ENCODE assay signal across 20 cellular contexts in the genomic region with DNA sequence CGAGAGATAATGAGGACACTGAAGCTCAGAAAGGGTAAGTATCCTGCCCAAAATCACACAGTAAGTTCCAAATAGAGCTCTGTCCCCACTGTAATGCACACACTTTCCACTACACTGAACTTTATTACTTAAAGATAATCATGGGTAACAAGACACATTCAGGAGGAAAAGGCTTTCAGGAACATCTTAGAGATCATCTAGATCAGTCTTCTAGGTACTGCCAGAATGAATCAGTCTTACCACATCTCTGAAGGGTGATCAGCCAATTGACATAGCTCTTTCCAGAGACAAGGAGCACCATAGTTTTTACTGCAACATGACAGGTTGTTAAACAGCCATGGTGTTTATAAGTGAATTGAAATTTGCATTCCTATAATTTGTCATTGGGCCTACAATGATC. TPM values are rescaled to one million over a fixed set of nuclear protein-coding genes. Genes with fewer than 3 reads are reported as not detected.
A peak's percentile ranks its signal among the peaks of the same experiment; 100 is the strongest.
DNase-seq lines count a peak whose midpoint lies in the region; ATAC-seq and TF ChIP-seq lines count a peak whose summit lies in the region.
"Had no signal": no experiment of that assay in that cellular context is flagged by ENCODE, and none has a peak within 500 bp of the region (broad histone marks: within the 10 kb centered on the region; RNA-seq: fewer than 3 reads in every experiment).

No MANE protein-coding gene starts in this region.

- no peak overlapping the region for H3K9ac ChIP-seq in Karpas-422 (ENCODE audit: low read length)

- H3K27me3 Mint-ChIP-seq in activated CD4-positive, alpha-beta T cell treated with anti-CD3 and anti-CD28 coated beads, Interleukin-2, amount 10 ng/mL, durations not matched to agents 24 days and 14 days: peaks cover 2% of the 10 kb centered on the region
- H3K27me3 Mint-ChIP-seq in activated naive CD8-positive, alpha-beta T cell: no peaks in the 10 kb centered on the region
- H3K27me3 Mint-ChIP-seq: CD4-positive, alpha-beta T cell had no signal

- H4K20me1 ChIP-seq in Karpas-422 (ENCODE audit: insufficient read depth, low read depth, low read length): no peaks in the 10 kb centered on the region

- peaks cover 24% of the 10 kb centered on the region for H3K4me1 Mint-ChIP-seq in activated CD4-positive, alpha-beta T cell treated with anti-CD3 and anti-CD28 coated beads, Interleukin-2, amount 10 ng/mL, durations not matched to agents 24 days and 14 days
- peaks cover 31% of the 10 kb centered on the region for H3K4me1 Mint-ChIP-seq in activated naive CD8-positive, alpha-beta T cell (ENCODE audit: low read depth)

- peak; percentile 85 for ATAC-seq in stimulated activated naive CD8-positive, alpha-beta T cell treated with anti-CD3 and anti-CD28 coated beads, Interleukin-15, Interleukin-2, amounts not matched to agents 100 U/mL and 50 U/mL, for 24 hours
- ATAC-seq: GM23338 had no signal

- no peaks in the 10 kb centered on the region for H3K9me2 ChIP-seq in Karpas-422 (replicated peaks; ENCODE audit: insufficient read depth, low read length)

- no peak overlapping the region for H3K4me2 ChIP-seq in Karpas-422 (ENCODE audit: low read depth, low read length, poor library complexity, severe bottlenecking)
- H3K4me2 ChIP-seq: GM23338 had no signal

- H3K4me3 Mint-ChIP-seq in activated CD4-positive, alpha-beta T cell treated with anti-CD3 and anti-CD28 coated beads, Interleukin-2, amount 10 ng/mL, durations not matched to agents 24 days and 14 days: no peak overlapping the region
- no peak overlapping the region for H3K4me3 Mint-ChIP-seq in activated naive CD8-positive, alpha-beta T cell
- H3K4me3 Mint-ChIP-seq: CD4-positive, alpha-beta T cell; GM23338 had no signal

- no peaks in the 10 kb centered on the region for H3K9me3 ChIP-seq in Karpas-422 (ENCODE audit: low read length)
- H3K9me3 ChIP-seq: Caco-2 had no signal

- peaks cover 8% of the 10 kb centered on the region for H3K4me1 ChIP-seq in Karpas-422 (ENCODE audit: low read length)

- no peak for TF ChIP-seq CTCF in GM13977 (IDR thresholded peaks at IDR 0.05; ENCODE audit: extremely low read depth, insufficient read depth, missing control alignments)

- H3K79me2 ChIP-seq in Karpas-422 (ENCODE audit: low read length): peaks cover 4% of the 10 kb centered on the region; the same call in 1 of the 2 replicates

- peaks cover 7% of the 10 kb centered on the region for H3K36me3 Mint-ChIP-seq in activated CD4-positive, alpha-beta T cell treated with anti-CD3 and anti-CD28 coated beads, Interleukin-2, amount 10 ng/mL, durations not matched to agents 24 days and 14 days (ENCODE audit: low read depth)
- H3K36me3 Mint-ChIP-seq in activated naive CD8-positive, alpha-beta T cell: peaks cover 15% of the 10 kb centered on the region

- no peaks in the 10 kb centered on the region for H3K36me3 ChIP-seq in Karpas-422 (ENCODE audit: insufficient read depth, low read length)

- intact Hi-C loops in activated CD4-positive, alpha-beta T cell treated with anti-CD3 and anti-CD28 coated beads, Interleukin-2, amount 10 ng/mL, durations not matched to agents 24 days and 14 days (cut with micrococcal nuclease): no loop called here

- no peak overlapping the region for H2AFZ ChIP-seq in Karpas-422 (ENCODE audit: low read length)
- H2AFZ ChIP-seq: GM23338 had no signal

- H3K27me3 ChIP-seq in Karpas-422 (ENCODE audit: low read length): no peaks in the 10 kb centered on the region

- in situ Hi-C loops in GM13977 (cut with MboI; ENCODE audit: low pct_unique_long_range_greater_than_20kb, low sequenced_read_pairs, unreplicated experiment): no loop called here

- no peak overlapping the region for H3K4me3 ChIP-seq in Karpas-422 (ENCODE audit: low read length)
- H3K4me3 ChIP-seq: GM23338 had no signal

- no peaks in the 10 kb centered on the region for H3K9me3 Mint-ChIP-seq in activated CD4-positive, alpha-beta T cell treated with anti-CD3 and anti-CD28 coated beads, Interleukin-2, amount 10 ng/mL, durations not matched to agents 24 days and 14 days
- no peaks in the 10 kb centered on the region for H3K9me3 Mint-ChIP-seq in activated naive CD8-positive, alpha-beta T cell (ENCODE audit: low read depth)
- H3K9me3 Mint-ChIP-seq: CD4-positive, alpha-beta T cell had no signal

- DNase-seq in activated CD4-positive, alpha-beta T cell treated with anti-CD3 and anti-CD28 coated beads, Interleukin-2, amount 10 ng/mL, durations not matched to agents 24 days and 14 days: no peak
- DNase-seq in activated CD4-positive, alpha-beta T cell treated with anti-CD3 and anti-CD28 coated beads for 1 hour: no peak
- peak; percentile 38 for DNase-seq in Karpas-422
- DNase-seq in stimulated activated naive CD8-positive, alpha-beta T cell treated with anti-CD3 and anti-CD28 coated beads, Interleukin-15, Interleukin-2, amounts not matched to agents 100 U/mL and 50 U/mL, for 24 hours: no peak
- no peak for DNase-seq in NOMO-1 treated with dmso at 0.1 percent for 144 hours (lab: John Stamatoyannopoulos, UW; ENCODE audit: unreplicated experiment)
- DNase-seq in DMS53 treated with DMSO at 0.1 percent for 48 hours (lab: John Stamatoyannopoulos, UW; ENCODE audit: unreplicated experiment): no peak
- DNase-seq in GM13977 (ENCODE audit: low spot score): no peak
- DNase-seq: Caco-2; CD4-positive, alpha-beta T cell; GDM1; HCEC 1CT; NCI-H1105 treated with DMSO at 0.1 percent for 48 hours; NCI-H1694; NCI-H2081 treated with DMSO at 0.1 percent for 48 hours; NCI-H510A; NCI-H748 treated with DMSO at 0.1 percent for 48 hours; OCI-M1; Right ventricle myocardium superior had no signal

- no peak overlapping the region for H3K27ac ChIP-seq in Karpas-422 (ENCODE audit: low read length)

- peak overlapping the region; percentile 29 for H3K27ac Mint-ChIP-seq in activated CD4-positive, alpha-beta T cell treated with anti-CD3 and anti-CD28 coated beads, Interleukin-2, amount 10 ng/mL, durations not matched to agents 24 days and 14 days
- H3K27ac Mint-ChIP-seq in activated naive CD8-positive, alpha-beta T cell: peak overlapping the region; percentile 55
- H3K27ac Mint-ChIP-seq: CD4-positive, alpha-beta T cell; GM23338 had no signal

RNA-seq across cellular contexts. Expression of gene HERPUD2, which starts 5.4 kb away (rescaled TPM):
- 20.3 and 20.4 TPM in 2 replicates for total RNA-seq in activated CD4-positive, alpha-beta T cell treated with anti-CD3 and anti-CD28 coated beads, Interleukin-2, amount 10 ng/mL, durations not matched to agents 24 days and 14 days
- total RNA-seq in Karpas-422 (2014; rRNA removed; shearing (Covaris generic); ENCODE audit: low replicate concordance): 13.7 and 17.3 TPM in 2 replicates
